8 cellular contexts compared by ENCODE assay signal in the genomic region with DNA sequence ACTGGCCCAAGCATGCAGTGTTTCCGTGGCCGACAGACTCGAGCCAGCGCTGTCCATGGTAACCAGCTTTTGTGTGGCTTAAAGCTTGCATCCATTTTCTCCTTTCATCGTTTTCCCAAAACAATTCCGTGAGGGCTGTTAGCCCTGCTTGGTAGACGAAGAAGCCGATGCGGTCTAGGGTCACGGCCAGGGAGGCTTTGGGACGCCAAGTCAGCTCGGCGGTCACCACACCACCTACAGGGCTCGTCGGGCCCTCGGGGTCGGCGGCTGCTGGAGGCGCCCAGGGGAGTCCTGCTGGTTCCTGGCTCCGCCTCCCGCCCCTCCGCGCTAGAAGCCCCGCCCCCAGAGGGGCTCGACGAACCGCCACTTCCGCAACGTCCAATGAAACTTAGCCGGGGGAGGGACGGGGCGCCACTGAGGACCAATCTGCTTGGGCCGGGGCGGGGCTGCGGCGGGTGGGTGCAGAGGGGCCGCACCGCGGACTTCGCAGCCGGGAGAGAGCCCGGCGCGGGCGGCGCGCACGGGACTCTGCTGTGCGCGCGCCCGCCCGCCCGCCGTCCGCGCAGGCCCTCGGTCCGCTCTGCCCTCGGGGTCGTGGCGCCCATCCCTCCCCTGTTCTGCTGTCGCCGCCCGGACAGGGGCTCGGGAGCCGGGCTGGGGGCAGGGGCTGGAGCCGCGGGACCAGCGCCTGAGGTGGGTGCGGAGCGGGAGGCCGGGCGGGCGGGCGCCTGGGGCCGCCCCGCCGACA. TPM values are rescaled to one million over a fixed set of nuclear protein-coding genes. Genes with fewer than 3 reads are reported as not detected.
A peak's percentile ranks its signal among the peaks of the same experiment; 100 is the strongest.
DNase-seq lines count a peak whose midpoint lies in the region; ATAC-seq and TF ChIP-seq lines count a peak whose summit lies in the region.

A gene with protein sequence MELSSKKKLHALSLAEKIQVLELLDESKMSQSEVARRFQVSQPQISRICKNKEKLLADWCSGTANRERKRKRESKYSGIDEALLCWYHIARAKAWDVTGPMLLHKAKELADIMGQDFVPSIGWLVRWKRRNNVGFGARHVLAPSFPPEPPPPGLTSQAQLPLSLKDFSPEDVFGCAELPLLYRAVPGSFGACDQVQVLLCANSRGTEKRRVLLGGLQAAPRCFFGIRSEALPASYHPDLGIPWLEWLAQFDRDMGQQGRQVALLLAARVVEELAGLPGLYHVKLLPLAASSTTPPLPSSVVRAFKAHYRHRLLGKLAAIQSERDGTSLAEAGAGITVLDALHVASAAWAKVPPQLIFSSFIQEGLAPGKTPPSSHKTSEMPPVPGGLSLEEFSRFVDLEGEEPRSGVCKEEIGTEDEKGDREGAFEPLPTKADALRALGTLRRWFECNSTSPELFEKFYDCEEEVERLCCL (plus strand): TSS at position 487 of the 748 bp plus-strand sequence. CDS start 1,058 bp downstream, outside the sequence.

- peaks cover 0 to 49% (median 25%) of the 10 kb centered on the region in 12 donors for H3K4me1 ChIP-seq in heart left ventricle
- peaks cover 11 to 25% (median 23%) of the 10 kb centered on the region in 4 donors for H3K4me1 ChIP-seq in transverse colon

- WGBS in heart left ventricle, 4 donors, result 0 to 1% (median 1%) methylated on average over 24 to 79 of the region's 79 CpGs
- 1 to 2% methylated on average over 5 to 17 of the region's 79 CpGs for WGBS in transverse colon (ENCODE audit: low coverage in 1 of 2), 2 donors

- H3K4me3 ChIP-seq in GM12865 (ENCODE audit: low read depth, low read length) (peak within 1 kb of the TSS; percentile 55), SU-DHL-6 (ENCODE audit: insufficient read depth, low read length, poor library complexity, severe bottlenecking) (peak within 1 kb of the TSS; percentile 69), heart left ventricle (peak within 1 kb of the TSS; percentile 58 to 84 (median 78)), transverse colon (peak within 1 kb of the TSS; percentile 61 to 88 (median 79))

- TF ChIP-seq POLR2A in heart left ventricle (IDR thresholded peaks at IDR 0.05), result peak; percentile 82 to 84
- no peak for TF ChIP-seq POLR2A in transverse colon (IDR thresholded peaks at IDR 0.05)

- H3K27me3 Mint-ChIP-seq in activated naive CD8-positive, alpha-beta T cell treated with anti-CD3 and anti-CD28 coated beads, Interleukin-2, amount 50 U/mL, for 24 hours, result no peaks in the 10 kb centered on the region

- peaks cover 12% of the 10 kb centered on the region for H3K36me3 Mint-ChIP-seq in activated naive CD8-positive, alpha-beta T cell treated with anti-CD3 and anti-CD28 coated beads, Interleukin-2, amount 50 U/mL, for 24 hours (ENCODE audit: low read depth)

- no peak for TF ChIP-seq EP300 in transverse colon (IDR thresholded peaks at IDR 0.05; ENCODE audit: low read depth)

- H3K4me2 ChIP-seq in SU-DHL-6 (ENCODE audit: low read depth, low read length, poor library complexity, severe bottlenecking), result peak within 1 kb of the TSS; percentile 78

- TF ChIP-seq CTCF in GM12865 (IDR thresholded peaks at IDR 0.05; ENCODE audit: insufficient read depth, low read depth, low read length, missing control alignments) (no peak), SU-DHL-6 (IDR thresholded peaks at IDR 0.05; ENCODE audit: insufficient read depth, low read length, poor library complexity, severe bottlenecking) (no peak), heart left ventricle (IDR thresholded peaks at IDR 0.05) (peak in 2 of 12 donors; percentile 7 to 21), transverse colon (IDR thresholded peaks at IDR 0.05) (no peak)

- peaks cover 11% of the 10 kb centered on the region for H3K4me1 Mint-ChIP-seq in activated naive CD8-positive, alpha-beta T cell treated with anti-CD3 and anti-CD28 coated beads, Interleukin-2, amount 50 U/mL, for 24 hours

- H4K20me1 ChIP-seq in SU-DHL-6 (ENCODE audit: low read depth, low read length), result no peaks in the 10 kb centered on the region

- intact Hi-C loops in heart left ventricle (cut with DNase I) (no loop called here), transverse colon (cut with DNase I; ENCODE audit: low total_unique reads) (no loop called here)

- H3K9me3 Mint-ChIP-seq in activated naive CD8-positive, alpha-beta T cell treated with anti-CD3 and anti-CD28 coated beads, Interleukin-2, amount 50 U/mL, for 24 hours, result no peaks in the 10 kb centered on the region

- DNase-seq in GM12865 (ENCODE audit: low read depth) (peak; percentile 97), NCI-H1417 treated with DMSO at 0.1 percent for 48 hours (lab: John Stamatoyannopoulos, UW) (peak; percentile 90), heart left ventricle (peak; percentile 98 to 99 (median 98)), pons (ENCODE audit: low spot score) (peak; percentile 95), transverse colon (peak; percentile 99)
- DNase-seq in activated naive CD8-positive, alpha-beta T cell treated with anti-CD3 and anti-CD28 coated beads, Interleukin-2, amount 50 U/mL, for 24 hours, result peak; percentile 99

- H3K36me3 ChIP-seq in SU-DHL-6 (ENCODE audit: low read length) (0 out of 2 replicates have a peak, but pooled peaks cover 3% of the 10 kb centered on the region), heart left ventricle (peaks cover 0 to 40% (median 33%) of the 10 kb centered on the region in 9 donors), transverse colon (peaks cover 0 to 25% (median 12%) of the 10 kb centered on the region in 4 donors)

- H3K79me2 ChIP-seq in SU-DHL-6 (ENCODE audit: insufficient read depth, low read length), result no peaks in the 10 kb centered on the region

- H3K9me2 ChIP-seq in SU-DHL-6 (replicated peaks; ENCODE audit: insufficient read depth, low read length), result no peaks in the 10 kb centered on the region

- ATAC-seq in HG02763 (IDR thresholded peaks at IDR 0.05; ENCODE audit: unreplicated experiment) (peak; percentile 87), heart left ventricle (peak; percentile 85 to 93 (median 92))
- ATAC-seq in activated naive CD8-positive, alpha-beta T cell treated with anti-CD3 and anti-CD28 coated beads, Interleukin-2, amount 50 U/mL, for 24 hours, result peak; percentile 98

- in situ Hi-C loops in transverse colon (cut with MboI; ENCODE audit: low pct_ligation_motif_present in 1 of 4, low pct_unique_long_range_greater_than_20kb in 1 of 4, low sequenced_read_pairs in 3 of 4), result no loop called here

- peak within 1 kb of the TSS; percentile 18 for H3K27ac Mint-ChIP-seq in activated naive CD8-positive, alpha-beta T cell treated with anti-CD3 and anti-CD28 coated beads, Interleukin-2, amount 50 U/mL, for 24 hours

- H3K27me3 ChIP-seq in SU-DHL-6 (ENCODE audit: low read length), result no peaks in the 10 kb centered on the region
- H3K27me3 ChIP-seq in heart left ventricle, result peaks cover 0 to 6% (median 0%) of the 10 kb centered on the region in 9 donors
- H3K27me3 ChIP-seq in transverse colon, result peaks cover 15% of the 10 kb centered on the region

- no peaks in the 10 kb centered on the region for H3K9me3 ChIP-seq in SU-DHL-6 (ENCODE audit: insufficient read depth, low read length)
- no peaks in the 10 kb centered on the region for H3K9me3 ChIP-seq in heart left ventricle
- no peaks in the 10 kb centered on the region for H3K9me3 ChIP-seq in transverse colon

- H3K9ac ChIP-seq in SU-DHL-6 (ENCODE audit: low read length), result peak within 1 kb of the TSS; percentile 70

- H2AFZ ChIP-seq in SU-DHL-6 (ENCODE audit: low read depth, low read length, severe bottlenecking), result no peak within 1 kb of the TSS

- H3K27ac ChIP-seq in SU-DHL-6 (ENCODE audit: low read depth, low read length) (no peak within 1 kb of the TSS), heart left ventricle (peak within 1 kb of the TSS in 10 of 12 donors; percentile 5 to 78 (median 64)), transverse colon (peak within 1 kb of the TSS; percentile 70 to 86 (median 84))

- peak within 1 kb of the TSS; percentile 82 for H3K4me3 Mint-ChIP-seq in activated naive CD8-positive, alpha-beta T cell treated with anti-CD3 and anti-CD28 coated beads, Interleukin-2, amount 50 U/mL, for 24 hours

- peaks cover 20% of the 10 kb centered on the region for H3F3A ChIP-seq in SU-DHL-6 (ENCODE audit: insufficient read depth)

RNA-seq across cellular contexts. Expression of the gene that starts here (rescaled TPM):
- total RNA-seq in heart left ventricle (under 1 TPM in 7 of 9 donors, not detected in 2; 0.19 to 0.91 (median 0.47) TPM), transverse colon (1 to 10 TPM in 1 of 4 donors, under 1 TPM in 2, not detected in 1; 0.48 to 3.0 (median 0.75) TPM)
- under 1 TPM; 0.29 to 0.42 TPM for polyA plus RNA-seq in heart left ventricle

Comparison
In these comparisons a context has a peak if more than half of its experiments do, and no peak if none do; other contexts are left out.
1. Peak in DNase-seq, ATAC-seq, H3K4me3 ChIP-seq and H3K27ac ChIP-seq in heart left ventricle; RNA of the gene not detected or under 1 TPM.